ENCODE assay signal across 2 cellular contexts in the genomic region with DNA sequence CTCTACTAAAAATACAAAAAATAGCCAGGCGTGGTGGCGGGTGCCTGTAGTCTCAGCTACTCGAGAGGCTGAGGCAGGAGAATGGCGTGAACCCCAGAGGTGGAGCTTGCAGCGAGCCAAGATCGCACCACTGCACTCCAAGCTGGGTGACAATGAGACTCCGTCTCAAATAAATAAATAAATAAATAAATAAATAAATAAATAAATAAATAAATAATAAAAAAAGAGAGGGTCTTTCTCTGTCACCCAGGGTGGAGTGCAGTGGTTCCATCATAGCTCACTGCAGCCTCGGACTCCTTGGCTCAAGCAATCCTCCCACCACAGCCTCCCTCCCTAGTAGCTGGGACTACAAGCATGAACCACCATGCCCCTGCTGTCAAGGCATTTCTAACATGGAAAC. TPM values are rescaled to one million over a fixed set of nuclear protein-coding genes. Genes with fewer than 3 reads are reported as not detected.
"Had no signal": no experiment of that assay in that cellular context is flagged by ENCODE, and none has a peak within 500 bp of the region (broad histone marks: within the 10 kb centered on the region; RNA-seq: fewer than 3 reads in every experiment).

No MANE protein-coding gene starts in this region.

RNA-seq across cellular contexts. Expression of a gene that starts 11.6 kb away (rescaled TPM):
- total RNA-seq: activated naive CD4-positive, alpha-beta T cell treated with anti-CD3 and anti-CD28 coated beads for 36 hours; activated naive CD8-positive, alpha-beta T cell treated with anti-CD3 and anti-CD28 coated beads, Interleukin-2, amount 10 ng/mL, durations not matched to agents 7 days and 5 days had no signal
